Comparison of ENCODE assay signal across 1 cellular context in genomic region chr2:5673148-5673860, GRCh38.
TF ChIP-seq lines count a peak whose summit lies in the region.

No MANE protein-coding gene starts in this region.

TF ChIP-seq in HepG2, 621 proteins besides CTCF, POLR2A, EP300 and RAD21 (continued from another document):
- no peak for TF ChIP-seq BRF2 (CRISPR knock-in tag; IDR thresholded peaks at IDR 0.05)
- no peak for TF ChIP-seq ERF (CRISPR knock-in tag; IDR thresholded peaks at IDR 0.05)
